Comparison of ENCODE assay signal across 8 cellular contexts in genomic region chr17:40346061-40346767, GRCh38. TPM values are rescaled to one million over a fixed set of nuclear protein-coding genes. Genes with fewer than 3 reads are reported as not detected.
A peak's percentile ranks its signal among the peaks of the same experiment; 100 is the strongest.
DNase-seq lines count a peak whose midpoint lies in the region; ATAC-seq lines count a peak whose summit lies in the region.

No MANE protein-coding gene starts in this region.

- peaks cover 40% of the 10 kb centered on the region for H3K4me1 ChIP-seq in right cardiac atrium (ENCODE audit: control insufficient read depth, insufficient read depth, low read length)
- peaks cover 52% of the 10 kb centered on the region for H3K4me1 ChIP-seq in rectal smooth muscle tissue (ENCODE audit: control insufficient read depth, insufficient read depth, low read length)

- H3K36me3 Mint-ChIP-seq in activated T-helper 17 cell treated with anti-CD3 and anti-CD28 coated beads, Interleukin-2, amount 50 U/mL, for 72 hours (ENCODE audit: low read depth) = peaks cover 49% of the 10 kb centered on the region

- peak overlapping the region; percentile 84 for H3K27ac Mint-ChIP-seq in activated T-helper 17 cell treated with anti-CD3 and anti-CD28 coated beads, Interleukin-2, amount 50 U/mL, for 72 hours

- ATAC-seq in activated T-helper 17 cell treated with anti-CD3 and anti-CD28 coated beads, Interleukin-2, amount 50 U/mL, for 72 hours (replicated peaks) = no peak
- ATAC-seq in right cardiac atrium = no peak
- ATAC-seq in HG02970 (IDR thresholded peaks at IDR 0.05; ENCODE audit: low FRiP score, unreplicated experiment) = no peak

- DNase-seq in COLO829 (ENCODE audit: low spot score) (peak; percentile 76), right cardiac atrium (no peak), NCI-H510A (lab: John Stamatoyannopoulos, UW) (no peak), hepatic stellate cell (ENCODE audit: low spot score) (no peak), AG20443 (ENCODE audit: low spot score) (no peak)

- H3K27me3 ChIP-seq in right cardiac atrium (ENCODE audit: control insufficient read depth, insufficient read depth) (no peaks in the 10 kb centered on the region), rectal smooth muscle tissue (ENCODE audit: control insufficient read depth, insufficient read depth, low read length) (no peaks in the 10 kb centered on the region)

- no peaks in the 10 kb centered on the region for H3K9me3 Mint-ChIP-seq in activated T-helper 17 cell treated with anti-CD3 and anti-CD28 coated beads, Interleukin-2, amount 50 U/mL, for 72 hours

- peak overlapping the region; percentile 89 for H3K4me3 ChIP-seq in right cardiac atrium (ENCODE audit: low read length)
- peak overlapping the region; percentile 87 for H3K4me3 ChIP-seq in rectal smooth muscle tissue (ENCODE audit: low read length)

- H3K36me3 ChIP-seq in rectal smooth muscle tissue (ENCODE audit: control insufficient read depth, insufficient read depth, low read length) = peaks cover 12% of the 10 kb centered on the region

- H3K27me3 Mint-ChIP-seq in activated T-helper 17 cell treated with anti-CD3 and anti-CD28 coated beads, Interleukin-2, amount 50 U/mL, for 72 hours = no peaks in the 10 kb centered on the region

- intact Hi-C loops in right cardiac atrium (cut with DNase I) = loop anchor here in 1 of 4 donors (5.0 kb wide), 1 partner anchor 34 kb away; no protein-coding TSS in a partner anchor

- peak overlapping the region; percentile 24 for H3K9ac ChIP-seq in rectal smooth muscle tissue (ENCODE audit: low read length)

- H3K27ac ChIP-seq in right cardiac atrium (ENCODE audit: low read length) = peak overlapping the region; percentile 89
- H3K27ac ChIP-seq in rectal smooth muscle tissue (ENCODE audit: low read depth, low read length) = peak overlapping the region; percentile 87

- H3K4me3 Mint-ChIP-seq in activated T-helper 17 cell treated with anti-CD3 and anti-CD28 coated beads, Interleukin-2, amount 50 U/mL, for 72 hours = peak overlapping the region; percentile 81

- no peaks in the 10 kb centered on the region for H3K9me3 ChIP-seq in right cardiac atrium (ENCODE audit: control insufficient read depth, low read length)

- H3K4me1 Mint-ChIP-seq in activated T-helper 17 cell treated with anti-CD3 and anti-CD28 coated beads, Interleukin-2, amount 50 U/mL, for 72 hours = peaks cover 30% of the 10 kb centered on the region

- 28% methylated on average over 10 of the region's 10 CpGs for WGBS in right cardiac atrium

RNA-seq across cellular contexts. Expression of gene GJD3, which starts 18.3 kb away (rescaled TPM):
- total RNA-seq in activated T-helper 17 cell treated with anti-CD3 and anti-CD28 coated beads, Interleukin-2, amount 50 U/mL, for 72 hours = not detected
- total RNA-seq in right cardiac atrium = 1 to 10 TPM in 1 of 4 donors, under 1 TPM in 3; 0.74 to 1.4 (median 0.86) TPM
- polyA plus RNA-seq in right cardiac atrium = 0.27 TPM

RNA-seq across cellular contexts. Expression of gene RARA, which starts 37.2 kb away (rescaled TPM):
- total RNA-seq in activated T-helper 17 cell treated with anti-CD3 and anti-CD28 coated beads, Interleukin-2, amount 50 U/mL, for 72 hours = 10 to 100 TPM; 43.7 to 61.9 TPM
- 10 to 100 TPM; 26.2 to 39.0 (median 29.1) TPM for total RNA-seq in right cardiac atrium
- 28.3 TPM for polyA plus RNA-seq in right cardiac atrium

RNA-seq across cellular contexts. Expression of gene CDC6, which starts 58.5 kb away (rescaled TPM):
- total RNA-seq in activated T-helper 17 cell treated with anti-CD3 and anti-CD28 coated beads, Interleukin-2, amount 50 U/mL, for 72 hours = 100 to 1,000 TPM in 1 of 2 donors, 10 to 100 TPM in 1; 60.9 to 101 TPM
- total RNA-seq in right cardiac atrium = 1 to 10 TPM; 1.0 to 1.8 (median 1.3) TPM
- 0.36 TPM for polyA plus RNA-seq in right cardiac atrium

Comparison
In these comparisons a context has a peak if more than half of its experiments do, and no peak if none do; other contexts are left out.
1. RNA of gene CDC6, which starts 58.5 kb away (total RNA-seq): 60.9 to 101 TPM in activated T-helper 17 cell treated with anti-CD3 and anti-CD28 coated beads, Interleukin-2, amount 50 U/mL, for 72 hours; 1.0 to 1.8 TPM in right cardiac atrium; every median in the first group is over 10 times any median in the second.